ENCODE assay signal across 1 cellular context in genomic region chr18:74936343-74936742, GRCh38.
TF ChIP-seq lines count a peak whose summit lies in the region.

No MANE protein-coding gene starts in this region.

TF ChIP-seq in GM23338, 12 proteins besides CTCF, POLR2A, EP300 and RAD21 (continued from another document):
- TF ChIP-seq ZNF462 (CRISPR knock-in tag; IDR thresholded peaks at IDR 0.05) (no peak), EZH2 (IDR thresholded peaks at IDR 0.05; ENCODE audit: low read depth, unreplicated experiment) (no peak)
